8 cellular contexts compared by ENCODE assay signal in genomic region chr3:114362815-114363214, GRCh38.
DNase-seq lines count a peak whose midpoint lies in the region; ATAC-seq and TF ChIP-seq lines count a peak whose summit lies in the region.

No MANE protein-coding gene starts in this region.

- H3K4me3 ChIP-seq in right atrium auricular region: no peak overlapping the region
- no peak overlapping the region for H3K4me3 ChIP-seq in tibial nerve

- TF ChIP-seq CTCF in VCaP (conservative IDR thresholded peaks at IDR 0.05): peak; percentile 65
- peak in 1 of 2 donors; percentile 65 for TF ChIP-seq CTCF in right atrium auricular region (IDR thresholded peaks at IDR 0.05)
- peak; percentile 25 to 60 (median 46) for TF ChIP-seq CTCF in tibial nerve (IDR thresholded peaks at IDR 0.05)

- TF ChIP-seq POLR2A in tibial nerve (IDR thresholded peaks at IDR 0.05): no peak

- WGBS in tibial nerve, 2 donors: 84% methylated on average over 1 of the region's 1 CpG

- no peak overlapping the region for H3K27ac ChIP-seq in VCaP
- peak overlapping the region; percentile 56 to 69 for H3K27ac ChIP-seq in right atrium auricular region
- peak overlapping the region in 3 of 4 donors; percentile 15 to 78 (median 68) for H3K27ac ChIP-seq in tibial nerve

- ATAC-seq in HG03139 (IDR thresholded peaks at IDR 0.05; ENCODE audit: unreplicated experiment): peak; percentile 58
- ATAC-seq in GM19023 (IDR thresholded peaks at IDR 0.05; ENCODE audit: unreplicated experiment): no peak
- ATAC-seq in HG03442 (IDR thresholded peaks at IDR 0.05; ENCODE audit: unreplicated experiment): no peak

- no peaks in the 10 kb centered on the region for H3K27me3 ChIP-seq in right atrium auricular region
- no peaks in the 10 kb centered on the region for H3K27me3 ChIP-seq in tibial nerve

- DNase-seq in NCI-H1417 (lab: John Stamatoyannopoulos, UW) (peak in 2 of 3 experiments; percentile 28 to 51), NCI-H1417 treated with DMSO at 0.1 percent for 48 hours (lab: John Stamatoyannopoulos, UW) (no peak), right atrium auricular region (ENCODE audit: low spot score) (no peak), tibial nerve (ENCODE audit: low spot score in 2 of 2) (no peak)

- H3K4me1 ChIP-seq in right atrium auricular region (peaks cover 0 to 40% of the 10 kb centered on the region in 2 donors), tibial nerve (peaks cover 0 to 48% (median 14%) of the 10 kb centered on the region in 4 donors)

- no peak for TF ChIP-seq EP300 in tibial nerve (IDR thresholded peaks at IDR 0.05)

- no peaks in the 10 kb centered on the region for H3K36me3 ChIP-seq in right atrium auricular region
- no peaks in the 10 kb centered on the region for H3K36me3 ChIP-seq in tibial nerve

- no peaks in the 10 kb centered on the region for H3K9me3 ChIP-seq in right atrium auricular region
- no peaks in the 10 kb centered on the region for H3K9me3 ChIP-seq in tibial nerve

Comparison
In these comparisons a context has a peak if more than half of its experiments do, and no peak if none do; other contexts are left out.
1. DNase-seq: peak in NCI-H1417 (2 of 3); none in NCI-H1417 treated with DMSO at 0.1 percent for 48 hours (single experiment), right atrium auricular region (single experiment) and tibial nerve (0 of 2).